ENCODE assay signal across 8 cellular contexts in the genomic region with DNA sequence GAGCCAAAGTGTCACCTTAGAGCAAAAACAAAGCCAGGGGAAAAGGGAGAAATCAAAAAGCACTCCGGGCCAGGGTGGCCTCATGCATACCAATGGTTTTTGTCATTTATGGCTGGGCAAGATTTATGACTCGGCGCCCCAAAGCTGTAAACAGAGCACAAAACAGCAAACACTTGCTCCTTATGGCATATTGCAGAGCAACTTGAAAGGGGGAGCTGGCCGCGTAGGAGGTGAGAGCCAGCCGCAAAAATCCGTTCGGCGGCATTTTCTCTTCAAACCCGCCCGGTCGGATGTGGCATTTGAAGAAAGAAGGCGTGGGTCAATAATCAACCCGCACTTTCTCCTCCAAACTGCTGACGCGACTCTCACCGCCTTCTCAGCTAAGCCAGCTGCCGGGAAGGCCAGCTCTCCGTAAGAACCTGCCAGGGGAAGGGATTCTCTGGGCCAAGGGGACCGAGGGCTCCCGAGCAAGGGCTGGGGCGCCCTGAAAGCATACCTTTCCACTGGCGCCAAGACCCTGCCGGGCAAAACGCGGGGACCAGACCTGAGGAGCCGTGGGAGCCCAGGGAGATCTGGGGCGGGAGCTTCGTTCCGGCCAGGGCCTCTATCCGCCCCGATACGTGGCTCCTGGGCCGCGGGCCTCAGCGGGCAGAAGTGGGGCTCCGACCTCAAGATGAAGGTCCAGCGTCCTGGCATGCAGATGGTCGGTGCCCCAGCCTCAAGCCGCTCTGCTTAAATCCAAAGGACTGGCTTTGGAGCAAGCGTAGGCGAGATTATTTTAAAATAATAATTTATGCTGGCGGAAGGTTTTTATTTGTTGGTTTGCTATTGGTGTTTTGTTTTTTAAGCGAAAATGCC. TPM values are rescaled to one million over a fixed set of nuclear protein-coding genes. Genes with fewer than 3 reads are reported as not detected.
A peak's percentile ranks its signal among the peaks of the same experiment; 100 is the strongest.
DNase-seq lines count a peak whose midpoint lies in the region; ATAC-seq, FAIRE-seq and TF ChIP-seq lines count a peak whose summit lies in the region.
"Had no signal": no experiment of that assay in that cellular context is flagged by ENCODE, and none has a peak within 500 bp of the region (broad histone marks: within the 10 kb centered on the region; RNA-seq: fewer than 3 reads in every experiment).

No MANE protein-coding gene starts in this region.

- ATAC-seq in right lobe of liver (peak in 1 of 4 donors; percentile 6), HG03520 (IDR thresholded peaks at IDR 0.05; ENCODE audit: unreplicated experiment) (no peak)

- H3K36me3 ChIP-seq in right lobe of liver, result no peaks in the 10 kb centered on the region

- peaks cover 0 to 4% (median 0%) of the 10 kb centered on the region in 4 donors for H3K4me1 ChIP-seq in right lobe of liver

- no peak for FAIRE-seq in GM19239 (lab: Jason Lieb, UNC)

- intact Hi-C loops in right lobe of liver (cut with DNase I), result no loop called here

- DNase-seq in ACHN (peak; percentile 96), SW480 (ENCODE audit: low spot score) (peak; percentile 96), right lobe of liver (no peak), GM19239 (ENCODE audit: insufficient read length, low spot score) (no peak), SKM-1 treated with dmso at 0.1 percent for 144 hours (lab: John Stamatoyannopoulos, UW; ENCODE audit: unreplicated experiment) (no peak)

- no peaks in the 10 kb centered on the region for H3K9me3 ChIP-seq in right lobe of liver

- peaks cover 0 to 14% of the 10 kb centered on the region in 2 donors for H3K27me3 ChIP-seq in right lobe of liver

- H3K4me3 ChIP-seq in right lobe of liver, result peak overlapping the region; percentile 6 to 30 (median 12)

- no peak for TF ChIP-seq POLR2A in right lobe of liver (IDR thresholded peaks at IDR 0.05)

- TF ChIP-seq CTCF in right lobe of liver (IDR thresholded peaks at IDR 0.05), result no peak

- 34% methylated on average over 21 of the region's 44 CpGs for WGBS in right lobe of liver (ENCODE audit: insufficient coverage, low coverage, low lambda C conversion rate, missing lambda C conversion rate)

- in situ Hi-C loops in ACHN (cut with HindIII; ENCODE audit: low pct_ligation_motif_present, low pct_unique_long_range_greater_than_20kb, low sequenced_read_pairs), result no loop called here

- H3K27ac ChIP-seq in right lobe of liver, result peak overlapping the region; percentile 50 to 81 (median 59)

RNA-seq across cellular contexts. Expression of gene HOXA2, which starts 12.9 kb away (rescaled TPM):
- under 1 TPM in 3 of 6 experiments, not detected in 3; 0.16 to 0.19 (median 0.17) TPM for total RNA-seq in right lobe of liver
- total RNA-seq: B cell; T-helper 1 cell treated with Interleukin-12 subunit alpha and Interleukin-12 subunit beta and Interleukin-4 antibody, amounts not matched to agents 30 ng/mL and 1 ng/mL, for 36 hours had no signal

RNA-seq across cellular contexts. Expression of gene HOXA4, which starts 15.2 kb away (rescaled TPM):
- 1 to 10 TPM in 1 of 6 experiments, under 1 TPM in 4, not detected in 1; 0.55 to 1.6 (median 0.75) TPM for total RNA-seq in right lobe of liver
- total RNA-seq: B cell had no signal

RNA-seq across cellular contexts. Expression of gene HOXA1, which starts 19.6 kb away (rescaled TPM):
- under 1 TPM in 5 of 6 experiments, not detected in 1; 0.09 to 0.31 (median 0.17) TPM for total RNA-seq in right lobe of liver

RNA-seq across cellular contexts. Expression of gene HOXA5, which starts 28.1 kb away (rescaled TPM):
- 1 to 10 TPM in 2 of 6 experiments, under 1 TPM in 4; 0.18 to 1.5 (median 0.65) TPM for total RNA-seq in right lobe of liver
- total RNA-seq: B cell; T-helper 1 cell treated with Interleukin-12 subunit alpha and Interleukin-12 subunit beta and Interleukin-4 antibody, amounts not matched to agents 30 ng/mL and 1 ng/mL, for 36 hours had no signal

RNA-seq across cellular contexts. Expression of gene HOXA6, which starts 32.2 kb away (rescaled TPM):
- total RNA-seq in right lobe of liver, result not detected
- total RNA-seq: T-helper 1 cell treated with Interleukin-12 subunit alpha and Interleukin-12 subunit beta and Interleukin-4 antibody, amounts not matched to agents 30 ng/mL and 1 ng/mL, for 36 hours had no signal

Comparison
In these comparisons a context has a peak if more than half of its experiments do, and no peak if none do; other contexts are left out.
1. DNase-seq: peak in ACHN (single experiment) and SW480 (single experiment); none in right lobe of liver (0 of 3), GM19239 (single experiment) and SKM-1 treated with dmso at 0.1 percent for 144 hours (single experiment).